ENCODE assay signal across 7 cellular contexts in genomic region chrX:16726347-16726988, GRCh38. TPM values are rescaled to one million over a fixed set of nuclear protein-coding genes. Genes with fewer than 3 reads are reported as not detected.
DNase-seq lines count a peak whose midpoint lies in the region; ATAC-seq, FAIRE-seq and TF ChIP-seq lines count a peak whose summit lies in the region.
"Not testable (repeated sequence)": the region's sequence is repeated elsewhere in the genome, so short reads cannot be mapped to it uniquely, and the experiment has no call there.

No MANE protein-coding gene starts in this region.

- H3K9me3 ChIP-seq in hepatocyte (ENCODE audit: low read depth); pancreas: not testable (repeated sequence)

- not testable (repeated sequence) for FAIRE-seq in pancreas (lab: Jason Lieb, UNC)

- H3K4me2 ChIP-seq in hepatocyte: peak overlapping the region; percentile 67

- DNase-seq in hepatocyte (ENCODE audit: low spot score); pancreas: not testable (repeated sequence)

- peaks cover 92% of the 10 kb centered on the region for H3K79me2 ChIP-seq in hepatocyte

- intact Hi-C loops in pancreas (cut with DNase I): not testable (repeated sequence)

- H3K4me3 ChIP-seq in hepatocyte, pancreas: not testable (repeated sequence)

- not testable (repeated sequence) for H3K27me3 ChIP-seq in hepatocyte, pancreas

- H3K9me2 ChIP-seq in hepatocyte (replicated peaks; ENCODE audit: insufficient read depth): not testable (repeated sequence)

- peaks cover 23% of the 10 kb centered on the region for H4K20me1 ChIP-seq in hepatocyte (ENCODE audit: insufficient read depth, poor library complexity, severe bottlenecking)

- TF ChIP-seq CTCF in hepatocyte (IDR thresholded peaks at IDR 0.05; ENCODE audit: poor library complexity); pancreas (IDR thresholded peaks at IDR 0.05): not testable (repeated sequence)

- not testable (repeated sequence) for H3K36me3 ChIP-seq in hepatocyte (replicated peaks; ENCODE audit: insufficient read depth, low read depth); pancreas

- peak; percentile 63 for ATAC-seq in GM18858 (IDR thresholded peaks at IDR 0.05; ENCODE audit: unreplicated experiment)
- ATAC-seq in GM19438 (IDR thresholded peaks at IDR 0.05; ENCODE audit: low read depth, unreplicated experiment): peak; percentile 85
- ATAC-seq in GM21723 (IDR thresholded peaks at IDR 0.05; ENCODE audit: unreplicated experiment): peak; percentile 65
- peak; percentile 72 for ATAC-seq in HG03025 (IDR thresholded peaks at IDR 0.05; ENCODE audit: low FRiP score, unreplicated experiment)
- ATAC-seq in HG03457 (IDR thresholded peaks at IDR 0.05; ENCODE audit: unreplicated experiment): peak; percentile 59
- ATAC-seq in pancreas: peak in 3 of 4 donors; percentile 31 to 56 (median 43)

- H2AFZ ChIP-seq in hepatocyte: not testable (repeated sequence)

- H3K4me1 ChIP-seq in hepatocyte (ENCODE audit: insufficient read depth) (peaks cover 35% of the 10 kb centered on the region), pancreas (peaks cover 0 to 12% (median 9%) of the 10 kb centered on the region in 3 donors)

- H3K27ac ChIP-seq in hepatocyte: peak overlapping the region; percentile 85
- H3K27ac ChIP-seq in pancreas: not testable (repeated sequence)

- 52% methylated on average over 5 of the region's 5 CpGs for WGBS in hepatocyte (ENCODE audit: low lambda C conversion rate, missing lambda C conversion rate)
- WGBS in pancreas, 2 donors: 20 to 54% methylated on average over 5 of the region's 5 CpGs

RNA-seq across cellular contexts. Expression of gene SYAP1, which starts 7.1 kb away (rescaled TPM):
- total RNA-seq in hepatocyte (57.8 and 59.7 TPM in 2 replicates), pancreas (10 to 100 TPM in 5 of 6 donors, 1 to 10 TPM in 1; 9.1 to 21.5 (median 14.0) TPM)
- polyA plus RNA-seq in hepatocyte (50.2 and 52.1 TPM in 2 replicates), pancreas (1 to 10 TPM; 6.4 to 9.3 TPM)

RNA-seq across cellular contexts. Expression of gene CTPS2, which starts 14.0 kb away (rescaled TPM):
- total RNA-seq in hepatocyte: 55.7 and 57.1 TPM in 2 replicates
- 25.4 and 26.2 TPM in 2 replicates for polyA plus RNA-seq in hepatocyte
- 10 to 100 TPM in 1 of 6 donors, 1 to 10 TPM in 5; 5.7 to 13.3 (median 8.5) TPM for total RNA-seq in pancreas
- 10 to 100 TPM; 10.1 to 11.5 TPM for polyA plus RNA-seq in pancreas

RNA-seq across cellular contexts. Expression of gene TXLNG, which starts 59.8 kb away (rescaled TPM):
- total RNA-seq in hepatocyte (23.4 and 24.0 TPM in 2 replicates), pancreas (1 to 10 TPM; 4.7 to 8.6 (median 5.8) TPM)
- polyA plus RNA-seq in hepatocyte (9.7 and 11.4 TPM in 2 replicates), pancreas (10 to 100 TPM in 1 of 2 donors, 1 to 10 TPM in 1; 5.2 to 11.3 TPM)
